8 cellular contexts compared by ENCODE assay signal in genomic region chr19:7522072-7522922, GRCh38. TPM values are rescaled to one million over a fixed set of nuclear protein-coding genes. Genes with fewer than 3 reads are reported as not detected.
A peak's percentile ranks its signal among the peaks of the same experiment; 100 is the strongest.
DNase-seq lines count a peak whose midpoint lies in the region; ATAC-seq and TF ChIP-seq lines count a peak whose summit lies in the region.

Gene MCOLN1 (plus strand): TSS chr19:7522624. CDS start chr19:7522751, 127 bp downstream.

- TF ChIP-seq CTCF in GM12875 (IDR thresholded peaks at IDR 0.05; ENCODE audit: borderline replicate concordance, insufficient read depth, low read depth, low read length): no peak
- peak in 1 of 6 experiments; percentile 23 for TF ChIP-seq CTCF in adrenal gland (IDR thresholded peaks at IDR 0.05)
- no peak for TF ChIP-seq CTCF in heart right ventricle (IDR thresholded peaks at IDR 0.05)
- peak in 2 of 4 experiments; percentile 42 to 45 for TF ChIP-seq CTCF in prostate gland (IDR thresholded peaks at IDR 0.05)

- H3K4me3 ChIP-seq in GM12875 (ENCODE audit: low read depth, low read length) (peak within 1 kb of the TSS; percentile 67), adrenal gland (peak within 1 kb of the TSS; percentile 4 to 79 (median 34)), heart right ventricle (peak within 1 kb of the TSS; percentile 76 to 98 (median 82)), prostate gland (peak within 1 kb of the TSS; percentile 77 to 94)

- WGBS in adrenal gland, 4 donors: 1 to 2% (median 1%) methylated on average over 12 to 65 of the region's 65 CpGs
- WGBS in heart right ventricle, 2 donors: 1% methylated on average over 62 to 65 of the region's 65 CpGs
- WGBS in prostate gland: under 1% methylated on average over 60 of the region's 65 CpGs

- peak within 1 kb of the TSS in 4 of 5 donors; percentile 9 to 85 (median 72) for H3K27ac ChIP-seq in adrenal gland
- peak within 1 kb of the TSS in 9 of 10 donors; percentile 7 to 88 (median 62) for H3K27ac ChIP-seq in heart right ventricle
- H3K27ac ChIP-seq in prostate gland: peak within 1 kb of the TSS; percentile 47 to 58

- H3K36me3 ChIP-seq in adrenal gland (replicated peaks in 1 of 2) (peaks cover 0 to 35% of the 10 kb centered on the region in 2 donors), heart right ventricle (peaks cover 0 to 49% (median 6%) of the 10 kb centered on the region in 9 donors), prostate gland (peaks cover 0 to 8% of the 10 kb centered on the region in 2 donors)

- H3K9me3 ChIP-seq in adrenal gland (replicated peaks in 1 of 3) (no peaks in the 10 kb centered on the region), heart right ventricle (no peaks in the 10 kb centered on the region), prostate gland (no peaks in the 10 kb centered on the region)

- H3K27me3 ChIP-seq in adrenal gland (no peaks in the 10 kb centered on the region), heart right ventricle (no peaks in the 10 kb centered on the region), prostate gland (replicated peaks; ENCODE audit: insufficient read depth) (no peaks in the 10 kb centered on the region)

- intact Hi-C loops in T-helper 1 cell treated with Interleukin-12 subunit alpha and Interleukin-12 subunit beta and Interleukin-4 antibody, amounts not matched to agents 30 ng/mL and 1 ng/mL, for 36 hours (cut with micrococcal nuclease): loop anchor here (1.0 to 5.0 kb wide), 4 partner anchors 12 to 127 kb away; partner anchors contain the start of genes PET100, PEX11G and XAB2
- intact Hi-C loops in adrenal gland (cut with DNase I): loop anchor here in 1 of 2 donors (10.0 kb wide), 1 partner anchor 127 kb away; no protein-coding TSS in a partner anchor
- intact Hi-C loops in heart right ventricle (cut with DNase I): loop anchor here in 3 of 10 donors (5.0 to 10.0 kb wide), 2 partner anchors 35 to 127 kb away; partner anchors contain the start of gene PEX11G (in 2 of the 3)
- intact Hi-C loops in prostate gland (cut with DNase I): loop anchor here (5.0 kb wide), 1 partner anchor 125 kb away; no protein-coding TSS in a partner anchor

- ATAC-seq in HG02840 (IDR thresholded peaks at IDR 0.05; ENCODE audit: low FRiP score, unreplicated experiment): peak; percentile 90
- ATAC-seq in heart right ventricle: peak; percentile 92 to 98 (median 94)

- H3K4me1 ChIP-seq in adrenal gland (replicated peaks in 1 of 2) (peaks cover 21 to 50% of the 10 kb centered on the region in 2 donors), heart right ventricle (peaks cover 7 to 28% (median 20%) of the 10 kb centered on the region in 9 donors), prostate gland (replicated peaks) (peaks cover 12% of the 10 kb centered on the region)

- peak; percentile 94 for DNase-seq in NCI-H146 (lab: John Stamatoyannopoulos, UW)
- DNase-seq in adrenal gland: peak; percentile 99 to 100 (median 100)
- DNase-seq in heart right ventricle: peak; percentile 99 to 100
- peak; percentile 99 for DNase-seq in prostate gland (ENCODE audit: low spot score)
- DNase-seq in ureter (ENCODE audit: low spot score): peak; percentile 99

- TF ChIP-seq POLR2A in adrenal gland (IDR thresholded peaks at IDR 0.05) (peak in 1 of 2 donors; percentile 89), prostate gland (IDR thresholded peaks at IDR 0.05) (peak; percentile 81)

RNA-seq across cellular contexts. Expression of gene MCOLN1, which starts in this region (rescaled TPM):
- 15.8 and 18.4 TPM in 2 replicates for total RNA-seq in T-helper 1 cell treated with Interleukin-12 subunit alpha and Interleukin-12 subunit beta and Interleukin-4 antibody, amounts not matched to agents 30 ng/mL and 1 ng/mL, for 36 hours
- total RNA-seq in adrenal gland: 10 to 100 TPM; 27.8 to 100.0 (median 57.1) TPM
- 100 to 1,000 TPM in 1 of 3 donors, 10 to 100 TPM in 2; 23.0 to 212 (median 71.4) TPM for polyA plus RNA-seq in adrenal gland
- 10 to 100 TPM; 10.4 to 29.1 (median 13.4) TPM for total RNA-seq in heart right ventricle
- polyA plus RNA-seq in heart right ventricle: 10 to 100 TPM; 20.8 to 34.9 TPM
- 10 to 100 TPM; 13.4 to 24.8 TPM for total RNA-seq in prostate gland
- total RNA-seq in ureter: 20.0 TPM

Comparison
In these comparisons a context has a peak if more than half of its experiments do, and no peak if none do; other contexts are left out.
1. Peak in every context shown above with its lines: DNase-seq, ATAC-seq, H3K4me3 ChIP-seq and H3K27ac ChIP-seq.
2. H3K4me3 ChIP-seq: peak in every context shown above with its lines; median percentile 86 in prostate gland; 82 in heart right ventricle; 67 in GM12875; 34 in adrenal gland.